Comparison of ENCODE assay signal across 24 cellular contexts in genomic region chr17:65867014-65867413, GRCh38.
"Had no signal": no experiment of that assay in that cellular context is flagged by ENCODE, and none has a peak within 500 bp of the region (broad histone marks: within the 10 kb centered on the region; RNA-seq: fewer than 3 reads in every experiment).

No MANE protein-coding gene starts in this region.

- H3K4me1 ChIP-seq: colonic mucosa, esophagus squamous epithelium, heart right ventricle, left lung, lower lobe of right lung had no signal

- H3K9me3 Mint-ChIP-seq: effector memory CD8-positive, alpha-beta T cell; mesothelial cell of epicardium had no signal

- H3K36me3 ChIP-seq: colonic mucosa, esophagus squamous epithelium, gastrocnemius medialis, left lung, lower lobe of right lung had no signal

- H3K4me3 ChIP-seq: colonic mucosa, esophagus squamous epithelium, gastrocnemius medialis, heart right ventricle, left lung, lower lobe of right lung, mucosa of descending colon had no signal

- H3K9me3 ChIP-seq: colonic mucosa, esophagus squamous epithelium, gastrocnemius medialis, heart right ventricle, lower lobe of right lung, mucosa of descending colon had no signal

- H3K4me3 Mint-ChIP-seq: dendritic cell treated with granulocyte-macrophage colony-stimulating factor and Interleukin-4, amounts not matched to agents 40 ng/mL and 50 ng/mL, for 4 days; effector memory CD8-positive, alpha-beta T cell; endodermal cell; mesothelial cell of epicardium had no signal

- ATAC-seq: effector memory CD8-positive, alpha-beta T cell; esophagus mucosa; gastrocnemius medialis; heart right ventricle; left cardiac atrium; left lung; left ventricle myocardium superior; mucosa of descending colon had no signal

- H3K27ac Mint-ChIP-seq: dendritic cell treated with granulocyte-macrophage colony-stimulating factor and Interleukin-4, amounts not matched to agents 40 ng/mL and 50 ng/mL, for 4 days; effector memory CD8-positive, alpha-beta T cell; endodermal cell; mesothelial cell of epicardium had no signal

- H3K4me1 Mint-ChIP-seq: endodermal cell, mesothelial cell of epicardium had no signal

- H3K27me3 ChIP-seq: colonic mucosa, esophagus squamous epithelium, gastrocnemius medialis, heart right ventricle, left lung had no signal

- H3K27me3 Mint-ChIP-seq: dendritic cell treated with granulocyte-macrophage colony-stimulating factor and Interleukin-4, amounts not matched to agents 40 ng/mL and 50 ng/mL, for 4 days had no signal

- DNase-seq: colonic mucosa; cortex of kidney; effector CD8-positive, alpha-beta T cell; effector memory CD8-positive, alpha-beta T cell; endodermal cell; erythroblast; esophagus squamous epithelium; foreskin fibroblast; foreskin melanocyte; gastrocnemius medialis; glutamatergic neuron; head of caudate nucleus; heart right ventricle; hippocampal formation; left cardiac atrium; left ventricle myocardium superior; lower lobe of right lung; mesenchymal stem cell; mucosa of descending colon had no signal

- H3K27ac ChIP-seq: colonic mucosa, epithelial cell of prostate, esophagus squamous epithelium, gastrocnemius medialis, heart right ventricle, left lung, lower lobe of right lung had no signal
